9 cellular contexts compared by ENCODE assay signal in the genomic region with DNA sequence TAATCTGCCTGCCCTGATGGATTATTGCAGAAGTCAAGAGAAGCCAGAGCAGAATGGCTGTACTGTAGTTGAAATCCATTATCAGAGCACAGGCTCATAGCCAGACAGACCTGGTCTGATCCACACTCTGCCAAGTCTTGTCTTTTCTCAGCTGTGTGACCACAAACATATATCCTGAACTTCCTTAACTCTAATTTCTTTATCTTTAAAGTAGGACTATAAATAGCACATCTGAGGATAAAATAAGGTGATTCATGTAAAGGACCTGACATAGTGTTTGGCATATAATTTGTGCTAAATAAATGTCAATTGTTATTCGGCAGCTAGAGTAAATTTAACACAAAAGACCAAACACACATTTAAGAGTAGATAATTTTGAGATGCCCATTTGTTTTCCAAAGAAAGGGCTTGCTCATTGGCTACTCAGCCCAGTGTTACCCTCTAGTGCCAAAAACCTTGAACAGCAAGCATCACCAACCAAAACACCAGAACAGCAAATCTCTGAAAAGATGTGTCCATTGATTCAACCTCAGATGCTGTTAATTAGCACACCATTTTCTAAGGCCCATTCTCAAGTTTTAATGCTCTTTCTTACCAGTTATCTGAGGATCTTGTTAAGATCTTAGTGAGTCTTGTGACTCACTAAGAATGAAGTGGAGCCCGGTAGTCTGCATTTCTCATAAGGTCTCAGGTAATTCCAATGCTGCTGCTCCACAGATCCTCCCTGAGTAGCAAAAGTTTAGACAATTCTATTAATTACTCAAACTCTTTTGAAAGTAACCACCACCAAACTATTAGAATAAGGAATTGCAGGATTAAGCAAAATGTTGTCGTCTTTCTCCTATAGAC.
DNase-seq lines count a peak whose midpoint lies in the region; ATAC-seq, FAIRE-seq and TF ChIP-seq lines count a peak whose summit lies in the region.
"Had no signal": no experiment of that assay in that cellular context is flagged by ENCODE, and none has a peak within 500 bp of the region (broad histone marks: within the 10 kb centered on the region; RNA-seq: fewer than 3 reads in every experiment).

No MANE protein-coding gene starts in this region.

- no peak for TF ChIP-seq EP300 in H1 (IDR thresholded peaks at IDR 0.05; ENCODE audit: borderline replicate concordance in 1 of 2, low read depth in 2 of 2, low read length in 2 of 2)

- H3K18ac ChIP-seq in H1 (ENCODE audit: extremely low read depth, low read length): no peak overlapping the region

- no peak overlapping the region for H2BK12ac ChIP-seq in H1 (ENCODE audit: low read depth, low read length)

- no peak overlapping the region for H2AFZ ChIP-seq in H1 (ENCODE audit: low read length)
- H2AFZ ChIP-seq in osteoblast (ENCODE audit: low read length): peak overlapping the region; percentile 52

- H3K9me3 ChIP-seq in H1 (ENCODE audit: insufficient read depth in 2 of 2, low read depth in 1 of 2, low read length in 1 of 2) (no peaks in the 10 kb centered on the region), osteoblast (ENCODE audit: low read depth, low read length) (no peaks in the 10 kb centered on the region), gastrocnemius medialis (no peaks in the 10 kb centered on the region)

- H3K79me1 ChIP-seq in H1 (ENCODE audit: low read depth, low read length): no peaks in the 10 kb centered on the region

- H2AK5ac ChIP-seq in H1 (ENCODE audit: low read depth, low read length): no peak overlapping the region

- H4K91ac ChIP-seq in H1 (replicated peaks; ENCODE audit: insufficient read length, low read length): no peak overlapping the region

- TF ChIP-seq POLR2A in H1 (IDR thresholded peaks at IDR 0.05; ENCODE audit: control extremely low read depth in 1 of 2, low read depth in 2 of 2, low read length in 2 of 2) (no peak), gastrocnemius medialis (IDR thresholded peaks at IDR 0.05) (no peak)

- H3K14ac ChIP-seq in H1 (ENCODE audit: insufficient read length): no peak overlapping the region

- H3K79me2 ChIP-seq in H1 (ENCODE audit: control insufficient read depth in 1 of 2, insufficient read depth in 2 of 2, low read length in 2 of 2) (no peaks in the 10 kb centered on the region), osteoblast (ENCODE audit: insufficient read depth, low read length) (no peaks in the 10 kb centered on the region)

- H4K20me1 ChIP-seq in H1 (replicated peaks in 1 of 2; ENCODE audit: control insufficient read depth in 1 of 2, insufficient read depth in 2 of 2, low read length in 2 of 2) (no peaks in the 10 kb centered on the region), osteoblast (ENCODE audit: insufficient read depth, low read length) (no peaks in the 10 kb centered on the region)

- H3K36me3 Mint-ChIP-seq in activated naive CD4-positive, alpha-beta T cell treated with anti-CD3 and anti-CD28 coated beads, Interleukin-2, amount 10 ng/mL, durations not matched to agents 7 days and 5 days: no peaks in the 10 kb centered on the region
- no peaks in the 10 kb centered on the region for H3K36me3 Mint-ChIP-seq in activated T-helper 2 cell treated with anti-CD3 and anti-CD28 coated beads, Interferon-gamma antibody, Interleukin-2, Interleukin-4, amounts not matched to agents 10 μg/mL and 5 μg/mL and 100 μg/mL, durations not matched to agents 14 hours and 24 hours and 36 hours (ENCODE audit: low read depth)

- 89% methylated on average over 3 of the region's 3 CpGs; no CpG with 5 or more reads in 1 of the 2 experiments for WGBS in H1 (ENCODE audit: extremely low coverage in 1 of 2, insufficient coverage in 1 of 2, insufficient read length in 1 of 2, insufficient replicate concordance in 2 of 2, low coverage in 1 of 2, low lambda C conversion rate in 2 of 2, missing lambda C conversion rate in 1 of 2), 2 experiments

- DNase-seq in NAMALWA (ENCODE audit: low spot score): peak; percentile 17
- DNase-seq in H1 (ENCODE audit: low read depth in 1 of 2, low spot score in 2 of 2): no peak
- peak; percentile 70 for DNase-seq in osteoblast (ENCODE audit: insufficient read length, low spot score, missing footprints)
- DNase-seq in gastrocnemius medialis: no peak
- DNase-seq in activated naive CD4-positive, alpha-beta T cell treated with anti-CD3 and anti-CD28 coated beads, Interleukin-2, amount 10 ng/mL, durations not matched to agents 7 days and 5 days: no peak
- DNase-seq in activated T-helper 2 cell treated with anti-CD3 and anti-CD28 coated beads, Interferon-gamma antibody, Interleukin-2, Interleukin-4, amounts not matched to agents 10 μg/mL and 5 μg/mL and 100 μg/mL, durations not matched to agents 14 hours and 24 hours and 36 hours (ENCODE audit: low spot score): no peak
- DNase-seq in activated CD4-positive, CD25-positive, alpha-beta regulatory T cell treated with anti-CD3 and anti-CD28 coated beads, Interleukin-2, amount 50 U/mL, for 72 hours: no peak

- no peak overlapping the region for H3K4ac ChIP-seq in H1 (replicated peaks; ENCODE audit: insufficient read length, low read depth, low read length)

- H2BK20ac ChIP-seq in H1 (ENCODE audit: low read length): no peak overlapping the region

- H3K9me3 Mint-ChIP-seq in activated naive CD4-positive, alpha-beta T cell treated with anti-CD3 and anti-CD28 coated beads, Interleukin-2, amount 10 ng/mL, durations not matched to agents 7 days and 5 days: no peaks in the 10 kb centered on the region
- H3K9me3 Mint-ChIP-seq in activated T-helper 2 cell treated with anti-CD3 and anti-CD28 coated beads, Interferon-gamma antibody, Interleukin-2, Interleukin-4, amounts not matched to agents 10 μg/mL and 5 μg/mL and 100 μg/mL, durations not matched to agents 14 hours and 24 hours and 36 hours: no peaks in the 10 kb centered on the region

- in situ Hi-C loops in gastrocnemius medialis (cut with MboI; ENCODE audit: low sequenced_read_pairs in 4 of 4): no loop called here

- H3K4me3 ChIP-seq in H1 (ENCODE audit: extremely low read depth in 1 of 4, insufficient read depth in 2 of 4, low read depth in 3 of 4, low read length in 4 of 4) (no peak overlapping the region), osteoblast (ENCODE audit: insufficient read depth, low read length) (no peak overlapping the region), gastrocnemius medialis (no peak overlapping the region)

- peak; percentile 93 for FAIRE-seq in H1 (lab: Jason Lieb, UNC)

- H3K23me2 ChIP-seq in H1 (ENCODE audit: low read depth, low read length): no peaks in the 10 kb centered on the region

- H3K27ac Mint-ChIP-seq in activated naive CD4-positive, alpha-beta T cell treated with anti-CD3 and anti-CD28 coated beads, Interleukin-2, amount 10 ng/mL, durations not matched to agents 7 days and 5 days: no peak overlapping the region
- no peak overlapping the region for H3K27ac Mint-ChIP-seq in activated T-helper 2 cell treated with anti-CD3 and anti-CD28 coated beads, Interferon-gamma antibody, Interleukin-2, Interleukin-4, amounts not matched to agents 10 μg/mL and 5 μg/mL and 100 μg/mL, durations not matched to agents 14 hours and 24 hours and 36 hours

- no peak overlapping the region for H3K9ac ChIP-seq in H1 (replicated peaks in 1 of 4; ENCODE audit: extremely low read depth in 1 of 4, low read depth in 3 of 4, low read length in 3 of 4)

- POLR2A ChIA-PET in H1 (lab: Charles Lee; ENCODE audit: partially characterized antibody): no interaction called here

- H3K27ac ChIP-seq in H1 (ENCODE audit: low read depth, low read length) (no peak overlapping the region), osteoblast (ENCODE audit: low read depth, low read length) (no peak overlapping the region), gastrocnemius medialis (no peak overlapping the region)

- TF ChIP-seq RAD21 in H1 (IDR thresholded peaks at IDR 0.05 in 1 of 2, conservative IDR thresholded peaks at IDR 0.05 in 1 of 2; ENCODE audit: low read depth in 2 of 2, low read length in 2 of 2): peak; percentile 92 to 93

- H3K27me3 ChIP-seq in H1 (replicated peaks in 1 of 4; ENCODE audit: control insufficient read depth in 3 of 4, extremely low read depth in 1 of 4, insufficient read depth in 3 of 4, low read length in 3 of 4) (no peaks in the 10 kb centered on the region), osteoblast (ENCODE audit: insufficient read depth, low read length) (no peaks in the 10 kb centered on the region), gastrocnemius medialis (no peaks in the 10 kb centered on the region)

- ATAC-seq in gastrocnemius medialis: no peak
- ATAC-seq: activated CD4-positive, CD25-positive, alpha-beta regulatory T cell treated with anti-CD3 and anti-CD28 coated beads, Interleukin-2, amount 50 U/mL, for 24 hours had no signal

- no peak overlapping the region for H2BK15ac ChIP-seq in H1 (ENCODE audit: low read length)

- H3K4me1 ChIP-seq in H1 (replicated peaks in 1 of 4; ENCODE audit: control insufficient read depth in 3 of 4, insufficient read depth in 4 of 4, low read length in 3 of 4): no peaks in the 10 kb centered on the region
- no peaks in the 10 kb centered on the region for H3K4me1 ChIP-seq in osteoblast (ENCODE audit: insufficient read depth, low read length)
- no peaks in the 10 kb centered on the region for H3K4me1 ChIP-seq in gastrocnemius medialis

- no peak overlapping the region for H2BK120ac ChIP-seq in H1 (replicated peaks; ENCODE audit: low read depth, low read length)

- TF ChIP-seq CTCF in GM12872 (IDR thresholded peaks at IDR 0.05; ENCODE audit: insufficient read depth, low read depth, low read length) (peak; percentile 26; the same call in 1 of the 3 replicates), H1 (IDR thresholded peaks at IDR 0.05; ENCODE audit: control extremely low read depth in 1 of 3, insufficient read depth in 1 of 3, low read depth in 1 of 3, low read length in 3 of 3) (peak in 2 of 3 experiments; percentile 71 to 74; a peak in 3 of 4 replicates), osteoblast (IDR thresholded peaks at IDR 0.05; ENCODE audit: extremely low read depth, low read depth, low read length) (peak; percentile 66), gastrocnemius medialis (IDR thresholded peaks at IDR 0.05 in 4 of 5, conservative IDR thresholded peaks at IDR 0.05 in 1 of 5) (no peak)

- H3K4me3 Mint-ChIP-seq in activated naive CD4-positive, alpha-beta T cell treated with anti-CD3 and anti-CD28 coated beads, Interleukin-2, amount 10 ng/mL, durations not matched to agents 7 days and 5 days: no peak overlapping the region
- H3K4me3 Mint-ChIP-seq in activated T-helper 2 cell treated with anti-CD3 and anti-CD28 coated beads, Interferon-gamma antibody, Interleukin-2, Interleukin-4, amounts not matched to agents 10 μg/mL and 5 μg/mL and 100 μg/mL, durations not matched to agents 14 hours and 24 hours and 36 hours (ENCODE audit: low read depth): no peak overlapping the region

- H4K8ac ChIP-seq in H1 (ENCODE audit: extremely low read depth, insufficient read depth, low read length): no peak overlapping the region

- no peaks in the 10 kb centered on the region for H3K27me3 Mint-ChIP-seq in activated naive CD4-positive, alpha-beta T cell treated with anti-CD3 and anti-CD28 coated beads, Interleukin-2, amount 10 ng/mL, durations not matched to agents 7 days and 5 days
- H3K27me3 Mint-ChIP-seq in activated T-helper 2 cell treated with anti-CD3 and anti-CD28 coated beads, Interferon-gamma antibody, Interleukin-2, Interleukin-4, amounts not matched to agents 10 μg/mL and 5 μg/mL and 100 μg/mL, durations not matched to agents 14 hours and 24 hours and 36 hours (ENCODE audit: low read depth): no peaks in the 10 kb centered on the region

- H2BK5ac ChIP-seq in H1 (ENCODE audit: low read depth, low read length): no peak overlapping the region

- no peak overlapping the region for H3K56ac ChIP-seq in H1 (replicated peaks; ENCODE audit: insufficient read length, low read depth, low read length)

- H4K5ac ChIP-seq in H1 (ENCODE audit: insufficient read length, low read depth, low read length): no peak overlapping the region

- no peaks in the 10 kb centered on the region for H3K4me1 Mint-ChIP-seq in activated naive CD4-positive, alpha-beta T cell treated with anti-CD3 and anti-CD28 coated beads, Interleukin-2, amount 10 ng/mL, durations not matched to agents 7 days and 5 days
- no peaks in the 10 kb centered on the region for H3K4me1 Mint-ChIP-seq in activated T-helper 2 cell treated with anti-CD3 and anti-CD28 coated beads, Interferon-gamma antibody, Interleukin-2, Interleukin-4, amounts not matched to agents 10 μg/mL and 5 μg/mL and 100 μg/mL, durations not matched to agents 14 hours and 24 hours and 36 hours (ENCODE audit: low read depth)

- CTCF ChIA-PET in H1 (lab: Charles Lee; ENCODE audit: partially characterized antibody): interaction anchor here (0.6 to 2.3 kb wide), 15 partner anchors 10 to 583 kb away, joined by 3 to 6 read pairs (median 4); no protein-coding TSS in a partner anchor
- CTCF ChIA-PET in activated naive CD4-positive, alpha-beta T cell treated with anti-CD3 and anti-CD28 coated beads, Interleukin-2, amount 10 ng/mL, durations not matched to agents 7 days and 5 days (lab: Charles Lee): no interaction called here

- no peak overlapping the region for H3K23ac ChIP-seq in H1 (ENCODE audit: insufficient read length)

- H3K4me2 ChIP-seq in H1 (ENCODE audit: insufficient read depth in 1 of 2, low read depth in 2 of 2, low read length in 2 of 2): no peak overlapping the region
- no peak overlapping the region for H3K4me2 ChIP-seq in osteoblast (ENCODE audit: insufficient read depth, low read length)

- H3K36me3 ChIP-seq in H1 (ENCODE audit: control insufficient read depth in 2 of 4, insufficient read depth in 4 of 4, low read length in 3 of 4): no peaks in the 10 kb centered on the region
- H3K36me3 ChIP-seq in osteoblast (ENCODE audit: insufficient read depth, low read length): no peaks in the 10 kb centered on the region
- H3K36me3 ChIP-seq in gastrocnemius medialis: no peaks in the 10 kb centered on the region

- intact Hi-C loops in gastrocnemius medialis (cut with DNase I; ENCODE audit: low total_unique reads): no loop called here
- intact Hi-C loops in activated T-helper 2 cell treated with anti-CD3 and anti-CD28 coated beads, Interferon-gamma antibody, Interleukin-2, Interleukin-4, amounts not matched to agents 10 μg/mL and 5 μg/mL and 100 μg/mL, durations not matched to agents 14 hours and 24 hours and 36 hours (cut with micrococcal nuclease): no loop called here

Comparison
In these comparisons a context has a peak if more than half of its experiments do, and no peak if none do; other contexts are left out.
1. CTCF ChIP-seq: peak in GM12872 (single experiment), H1 (2 of 3) and osteoblast (single experiment); none in gastrocnemius medialis (0 of 5).
2. DNase-seq: peak in NAMALWA (single experiment) and osteoblast (single experiment); none in H1 (0 of 2), gastrocnemius medialis (0 of 2), activated naive CD4-positive, alpha-beta T cell treated with anti-CD3 and anti-CD28 coated beads, Interleukin-2, amount 10 ng/mL, durations not matched to agents 7 days and 5 days (single experiment), activated T-helper 2 cell treated with anti-CD3 and anti-CD28 coated beads, Interferon-gamma antibody, Interleukin-2, Interleukin-4, amounts not matched to agents 10 μg/mL and 5 μg/mL and 100 μg/mL, durations not matched to agents 14 hours and 24 hours and 36 hours (single experiment) and activated CD4-positive, CD25-positive, alpha-beta regulatory T cell treated with anti-CD3 and anti-CD28 coated beads, Interleukin-2, amount 50 U/mL, for 72 hours (single experiment).